In the genomic region with DNA sequence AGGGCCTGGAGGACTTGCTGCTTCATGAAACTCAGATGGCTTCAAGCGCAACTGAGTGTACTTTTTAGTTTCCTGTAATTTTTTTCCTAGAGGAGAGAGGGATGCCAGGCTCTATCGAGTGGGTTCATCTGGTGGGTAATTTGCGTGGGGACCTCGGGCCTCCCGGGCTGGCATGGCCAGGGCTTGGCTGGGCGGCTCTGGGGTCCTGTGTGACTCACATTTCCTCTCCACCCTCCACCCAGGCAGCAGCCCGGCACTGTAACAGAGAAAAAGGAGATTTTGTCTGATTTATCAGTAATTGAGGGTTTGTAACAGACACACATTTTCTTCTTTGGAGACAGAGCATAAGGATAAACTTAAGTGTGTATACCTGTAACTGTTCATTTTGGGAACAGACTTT, we compare ENCODE assay signal across 9 cellular contexts.
DNase-seq lines count a peak whose midpoint lies in the region; ATAC-seq, FAIRE-seq and TF ChIP-seq lines count a peak whose summit lies in the region.
"Had no signal": no experiment of that assay in that cellular context is flagged by ENCODE, and none has a peak within 500 bp of the region (broad histone marks: within the 10 kb centered on the region; RNA-seq: fewer than 3 reads in every experiment).

No MANE protein-coding gene starts in this region.

- H3K4me1 Mint-ChIP-seq in naive B cell: peaks cover 23 to 62% (median 53%) of the 10 kb centered on the region in 3 donors

- H3K4me3 ChIP-seq in SU-DHL-6 (ENCODE audit: insufficient read depth, low read length, poor library complexity, severe bottlenecking): peak overlapping the region; percentile 24
- no peak overlapping the region for H3K4me3 ChIP-seq in kidney (ENCODE audit: low read length in 2 of 2)

- H3K36me3 ChIP-seq in SU-DHL-6 (ENCODE audit: low read length): no peaks in the 10 kb centered on the region
- no peaks in the 10 kb centered on the region for H3K36me3 ChIP-seq in kidney (ENCODE audit: control insufficient read depth in 1 of 2, insufficient read depth in 2 of 2, low read length in 2 of 2)

- no peaks in the 10 kb centered on the region for H3K9me2 ChIP-seq in SU-DHL-6 (replicated peaks; ENCODE audit: insufficient read depth, low read length)

- H4K20me1 ChIP-seq in SU-DHL-6 (ENCODE audit: low read depth, low read length): no peaks in the 10 kb centered on the region

- peak; percentile 14 for ATAC-seq in GM18858 (IDR thresholded peaks at IDR 0.05; ENCODE audit: unreplicated experiment)
- peak; percentile 21 for ATAC-seq in GM21786 (IDR thresholded peaks at IDR 0.05; ENCODE audit: unreplicated experiment)
- ATAC-seq in naive B cell (ENCODE audit: low read depth in 2 of 2): peak; percentile 16 to 41
- no peak for ATAC-seq in HG03280 (IDR thresholded peaks at IDR 0.05; ENCODE audit: unreplicated experiment)
- no peak for ATAC-seq in GM21737 (IDR thresholded peaks at IDR 0.05; ENCODE audit: unreplicated experiment)

- intact Hi-C loops in kidney (cut with DNase I): no loop called here

- peak overlapping the region; percentile 97 to 99 (median 98) for H3K27ac Mint-ChIP-seq in naive B cell
- H3K27ac Mint-ChIP-seq: dendritic cell treated with granulocyte-macrophage colony-stimulating factor and Interleukin-4, amounts not matched to agents 40 ng/mL and 50 ng/mL, for 4 days had no signal

- no peak for DNase-seq in naive B cell
- no peak for DNase-seq in DMS153 treated with DMSO at 0.1 percent for 48 hours (lab: John Stamatoyannopoulos, UW; ENCODE audit: unreplicated experiment)
- DNase-seq in kidney: no peak

- H3K27me3 Mint-ChIP-seq in naive B cell: no peaks in the 10 kb centered on the region
- H3K27me3 Mint-ChIP-seq: dendritic cell treated with granulocyte-macrophage colony-stimulating factor and Interleukin-4, amounts not matched to agents 40 ng/mL and 50 ng/mL, for 4 days had no signal

- no peak for TF ChIP-seq CTCF in SU-DHL-6 (IDR thresholded peaks at IDR 0.05; ENCODE audit: insufficient read depth, low read length, poor library complexity, severe bottlenecking)
- TF ChIP-seq CTCF in kidney (IDR thresholded peaks at IDR 0.05; ENCODE audit: borderline replicate concordance, extremely low read depth, insufficient read depth): no peak

- no peaks in the 10 kb centered on the region for H3K36me3 Mint-ChIP-seq in naive B cell

- no peak overlapping the region for H2AFZ ChIP-seq in SU-DHL-6 (ENCODE audit: low read depth, low read length, severe bottlenecking)

- peak overlapping the region; percentile 89 for H3K27ac ChIP-seq in SU-DHL-6 (ENCODE audit: low read depth, low read length)
- H3K27ac ChIP-seq in kidney (ENCODE audit: low read depth in 2 of 2, low read length in 2 of 2): no peak overlapping the region

- no peaks in the 10 kb centered on the region for H3K79me2 ChIP-seq in SU-DHL-6 (ENCODE audit: insufficient read depth, low read length)

- no peak for FAIRE-seq in kidney (lab: Jason Lieb, UNC)

- H3K9me3 ChIP-seq in SU-DHL-6 (ENCODE audit: insufficient read depth, low read length) (no peaks in the 10 kb centered on the region), kidney (ENCODE audit: control insufficient read depth in 1 of 2, low read length in 2 of 2) (no peaks in the 10 kb centered on the region)

- H3K27me3 ChIP-seq in SU-DHL-6 (ENCODE audit: low read length): no peaks in the 10 kb centered on the region

- H3K4me3 Mint-ChIP-seq in naive B cell: peak overlapping the region; percentile 68 to 94 (median 88)
- H3K4me3 Mint-ChIP-seq: dendritic cell treated with granulocyte-macrophage colony-stimulating factor and Interleukin-4, amounts not matched to agents 40 ng/mL and 50 ng/mL, for 4 days had no signal

- no peaks in the 10 kb centered on the region for H3K9me3 Mint-ChIP-seq in naive B cell
- H3K9me3 Mint-ChIP-seq: dendritic cell treated with granulocyte-macrophage colony-stimulating factor and Interleukin-4, amounts not matched to agents 40 ng/mL and 50 ng/mL, for 4 days had no signal

- H3K9ac ChIP-seq in SU-DHL-6 (ENCODE audit: low read length) (peak overlapping the region; percentile 60), kidney (ENCODE audit: low read length in 2 of 2) (no peak overlapping the region)

- H3F3A ChIP-seq in SU-DHL-6 (ENCODE audit: insufficient read depth): peaks cover 2% of the 10 kb centered on the region; the same call in 1 of the 2 replicates

- peak overlapping the region; percentile 65 for H3K4me2 ChIP-seq in SU-DHL-6 (ENCODE audit: low read depth, low read length, poor library complexity, severe bottlenecking)

- H3K4me1 ChIP-seq in kidney (ENCODE audit: control insufficient read depth in 1 of 2, insufficient read depth in 1 of 2, low read depth in 1 of 2, low read length in 2 of 2): no peaks in the 10 kb centered on the region

Comparison
In these comparisons a context has a peak if more than half of its experiments do, and no peak if none do; other contexts are left out.
1. ATAC-seq: peak in GM18858 (single experiment), GM21786 (single experiment) and naive B cell (2 of 2); none in HG03280 (single experiment) and GM21737 (single experiment).